ENCODE assay signal across 30 cellular contexts in the genomic region with DNA sequence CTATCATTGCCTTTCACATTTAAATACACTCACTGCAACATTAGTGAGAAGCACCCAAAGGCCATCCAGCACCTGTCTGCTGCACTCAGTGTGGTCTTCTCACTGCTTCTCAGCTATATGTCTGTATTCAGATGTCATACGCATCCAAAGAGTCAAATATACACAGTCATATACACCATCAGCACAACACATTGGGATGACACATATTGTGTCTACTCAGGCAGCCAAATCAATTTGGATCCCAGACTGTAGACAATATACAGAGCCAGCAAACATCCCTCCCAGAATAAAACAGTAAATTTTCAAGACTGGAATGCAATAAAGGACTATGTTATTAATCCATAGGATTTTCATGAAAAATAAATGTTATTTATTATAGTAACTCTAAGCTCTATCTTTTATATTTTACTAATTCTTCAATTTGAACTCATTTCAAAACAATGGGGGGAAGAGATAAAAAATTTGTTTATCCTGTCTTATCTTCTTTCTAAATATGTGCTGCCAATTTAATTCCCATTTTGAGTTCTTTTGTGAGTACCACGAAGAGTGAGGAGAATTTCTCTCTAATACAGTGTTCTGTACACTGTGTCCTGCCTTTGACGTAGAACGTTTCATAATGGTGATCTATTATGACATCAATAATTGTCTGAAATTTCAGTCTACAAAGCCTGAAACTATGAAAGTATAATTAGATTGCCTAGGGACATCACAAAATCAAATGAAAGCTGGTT.
"Had no signal": no experiment of that assay in that cellular context is flagged by ENCODE, and none has a peak within 500 bp of the region (broad histone marks: within the 10 kb centered on the region; RNA-seq: fewer than 3 reads in every experiment).

No MANE protein-coding gene starts in this region.

- H3K27me3 ChIP-seq: esophagus muscularis mucosa, testis, transverse colon had no signal

- H3K27ac ChIP-seq: lower lobe of right lung, transverse colon, WERI-Rb-1 had no signal

- ATAC-seq: activated CD4-positive, CD25-positive, alpha-beta regulatory T cell treated with anti-CD3 and anti-CD28 coated beads, Interleukin-2, amount 50 U/mL, for 24 hours; activated T-helper 17 cell treated with anti-CD3 and anti-CD28 coated beads, Interleukin-2, amount 50 U/mL, for 72 hours; lower lobe of right lung; natural killer cell; T-helper 17 cell had no signal

- DNase-seq: activated CD4-positive, alpha-beta T cell treated with anti-CD3 and anti-CD28 coated beads for 48 hours; activated CD4-positive, alpha-beta T cell treated with anti-CD3 and anti-CD28 coated beads, Interleukin-2, amount 50 U/mL, for 48 hours; activated CD8-positive, alpha-beta memory T cell treated with anti-CD3 and anti-CD28 coated beads, Interleukin-2, amount 50 U/mL, for 4 hours; activated gamma-delta T cell treated with Interleukin-2 at 50 U/mL for 16 hours; activated naive CD4-positive, alpha-beta T cell treated with anti-CD3 and anti-CD28 coated beads, Interleukin-2, amount 50 U/mL, for 16 hours; activated T-cell treated with anti-CD3 and anti-CD28 coated beads, Interleukin-2, amount 50 U/mL, for 24 hours; amygdala; central memory CD4-positive, alpha-beta T cell; head of caudate nucleus; hypothalamus; immature natural killer cell; kidney; lower lobe of right lung; mesenchymal stem cell; natural killer cell; retina; stimulated activated CD4-positive, alpha-beta T cell treated with anti-CD3 and anti-CD28 coated beads, Interleukin-15, amount 100 ng/mL, for 24 hours; stimulated activated CD4-positive, alpha-beta T cell treated with anti-CD3 and anti-CD28 coated beads, Interleukin-2, amount 100 ng/mL, for 24 hours; stimulated activated naive CD4-positive, alpha-beta T cell treated with Interleukin-2 at 50 U/mL for 16 hours; SW 1271; T-helper 17 cell; T1000; testis; transverse colon; WERI-Rb-1 had no signal

- H3K4me3 Mint-ChIP-seq: activated T-cell treated with anti-CD3 and anti-CD28 coated beads, Interleukin-2, amount 50 U/mL, for 24 hours; activated T-helper 17 cell treated with anti-CD3 and anti-CD28 coated beads, Interleukin-2, amount 50 U/mL, for 72 hours; dendritic cell treated with granulocyte-macrophage colony-stimulating factor and Interleukin-4, amounts not matched to agents 40 ng/mL and 50 ng/mL, for 4 days; immature natural killer cell; natural killer cell; T-helper 17 cell had no signal

- H3K4me1 Mint-ChIP-seq: activated T-helper 17 cell treated with anti-CD3 and anti-CD28 coated beads, Interleukin-2, amount 50 U/mL, for 72 hours; immature natural killer cell; natural killer cell; T-helper 17 cell had no signal

- H3K4me3 ChIP-seq: esophagus muscularis mucosa, lower lobe of right lung, testis, transverse colon had no signal

- H3K36me3 ChIP-seq: esophagus muscularis mucosa, lower lobe of right lung, transverse colon, WERI-Rb-1 had no signal

- H3K9me3 ChIP-seq: esophagus muscularis mucosa, lower lobe of right lung, SK-N-SH, testis, transverse colon had no signal

- H3K9ac ChIP-seq: SK-N-SH had no signal

- H3K27ac Mint-ChIP-seq: activated T-cell treated with anti-CD3 and anti-CD28 coated beads, Interleukin-2, amount 50 U/mL, for 24 hours; activated T-helper 17 cell treated with anti-CD3 and anti-CD28 coated beads, Interleukin-2, amount 50 U/mL, for 72 hours; dendritic cell treated with granulocyte-macrophage colony-stimulating factor and Interleukin-4, amounts not matched to agents 40 ng/mL and 50 ng/mL, for 4 days; immature natural killer cell; natural killer cell; T-helper 17 cell had no signal

- H3K27me3 Mint-ChIP-seq: activated T-cell treated with anti-CD3 and anti-CD28 coated beads, Interleukin-2, amount 50 U/mL, for 24 hours; activated T-helper 17 cell treated with anti-CD3 and anti-CD28 coated beads, Interleukin-2, amount 50 U/mL, for 72 hours; dendritic cell treated with granulocyte-macrophage colony-stimulating factor and Interleukin-4, amounts not matched to agents 40 ng/mL and 50 ng/mL, for 4 days; T-helper 17 cell had no signal

- H3K4me1 ChIP-seq: lower lobe of right lung, transverse colon had no signal

- H3K36me3 Mint-ChIP-seq: immature natural killer cell had no signal
